Comparison of ENCODE assay signal across 8 cellular contexts in the genomic region with DNA sequence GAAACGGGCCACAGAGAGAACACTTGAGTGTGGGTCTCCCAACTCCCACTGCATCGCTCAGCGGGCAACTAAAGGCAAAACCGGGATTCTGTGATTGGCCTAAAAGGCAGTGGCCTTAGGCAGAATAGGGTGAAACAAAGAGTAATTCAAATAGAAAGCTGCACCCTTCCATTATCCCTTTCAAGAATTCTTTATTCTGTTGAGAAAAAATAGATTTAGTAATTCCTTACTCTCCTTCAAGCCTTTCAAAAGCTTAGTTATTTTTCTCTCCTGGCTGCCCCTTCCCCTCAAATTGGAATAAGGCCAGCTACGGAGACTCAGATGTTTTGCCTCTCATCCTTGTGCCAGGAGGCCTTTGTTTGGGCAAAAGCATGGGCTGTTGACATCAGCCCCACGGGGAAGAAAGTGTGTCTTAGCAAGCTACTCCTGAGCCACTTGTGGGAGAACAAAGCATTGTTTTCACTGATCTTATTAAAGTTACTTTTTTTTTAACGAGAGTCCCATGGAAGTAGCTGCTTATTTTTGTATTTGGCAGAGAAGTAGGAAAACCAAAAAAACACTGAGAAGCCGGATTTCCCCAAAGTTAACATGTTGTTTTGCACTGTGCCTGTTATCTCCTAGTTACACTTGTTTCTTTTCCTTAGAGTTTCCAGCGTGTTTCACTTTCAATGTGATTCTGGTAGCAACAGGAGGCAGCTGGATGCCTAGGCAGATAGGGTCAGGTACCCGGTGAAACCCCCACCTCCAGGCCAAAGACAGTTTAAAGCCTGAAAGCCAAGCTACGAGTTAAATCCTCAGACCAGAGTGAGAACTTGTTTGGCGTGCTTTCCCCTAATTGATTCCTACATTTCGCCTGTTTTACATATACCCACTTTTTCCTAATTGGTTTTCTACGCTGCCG. TPM values are rescaled to one million over a fixed set of nuclear protein-coding genes. Genes with fewer than 3 reads are reported as not detected.
DNase-seq lines count a peak whose midpoint lies in the region; ATAC-seq, FAIRE-seq and TF ChIP-seq lines count a peak whose summit lies in the region.

No MANE protein-coding gene starts in this region.

- H3K9me2 ChIP-seq in GM23338 (ENCODE audit: insufficient read depth) = no peaks in the 10 kb centered on the region; the same call in 1 of the 2 replicates

- H3K4me1 Mint-ChIP-seq in GM23338 = peaks cover 23% of the 10 kb centered on the region

- H3K79me1 ChIP-seq in neuronal stem cell (ENCODE audit: low read depth, low read length) = no peaks in the 10 kb centered on the region

- no peak overlapping the region for H3K4ac ChIP-seq in neuronal stem cell (ENCODE audit: low read length)

- peaks cover 39% of the 10 kb centered on the region for H3K36me3 Mint-ChIP-seq in GM23338 (ENCODE audit: low read depth)

- H3K36me3 ChIP-seq in GM23338 (ENCODE audit: insufficient read depth) (peaks cover 7% of the 10 kb centered on the region), SJCRH30 (no peaks in the 10 kb centered on the region), neuronal stem cell (replicated peaks in 1 of 2; ENCODE audit: control insufficient read depth in 2 of 2, insufficient read depth in 2 of 2, low read length in 2 of 2) (peaks cover 4 to 18% of the 10 kb centered on the region in 2 donors)

- H2BK15ac ChIP-seq in neuronal stem cell (ENCODE audit: low read length) = no peak overlapping the region

- no peak for DNase-seq in GM23338 (ENCODE audit: low spot score)
- DNase-seq in SJCRH30 = peak in 1 of 2 experiments; percentile 12
- DNase-seq in epithelial cell of esophagus (ENCODE audit: low read depth) = no peak
- DNase-seq in neuronal stem cell (ENCODE audit: low spot score) = no peak
- no peak for DNase-seq in frontal cortex (ENCODE audit: low spot score in 2 of 2)
- no peak for DNase-seq in GM12891 (ENCODE audit: insufficient read length, low spot score)
- no peak for DNase-seq in omental fat pad (ENCODE audit: low spot score)

- ATAC-seq in GM23338 (no peak), HG03521 (IDR thresholded peaks at IDR 0.05; ENCODE audit: unreplicated experiment) (no peak), omental fat pad (ENCODE audit: low FRiP score) (no peak)

- H4K20me1 ChIP-seq in GM23338 (replicated peaks; ENCODE audit: insufficient read depth) = peaks cover 32% of the 10 kb centered on the region

- no peak overlapping the region for H3K18ac ChIP-seq in neuronal stem cell (ENCODE audit: low read length)

- peaks cover 14% of the 10 kb centered on the region for H3K27me3 Mint-ChIP-seq in GM23338 (ENCODE audit: insufficient read depth, low read depth, poor library complexity)

- peak overlapping the region; percentile 88 for H3K4me3 Mint-ChIP-seq in GM23338

- H2BK5ac ChIP-seq in neuronal stem cell (ENCODE audit: low read length) = no peak overlapping the region

- peak overlapping the region; percentile 95 for H3K27ac Mint-ChIP-seq in GM23338

- TF ChIP-seq CTCF in GM23338 (conservative IDR thresholded peaks at IDR 0.05; ENCODE audit: low read depth in 2 of 2) (no peak), epithelial cell of esophagus (IDR thresholded peaks at IDR 0.05; ENCODE audit: insufficient read depth, low read depth, low read length, missing control alignments) (no peak), omental fat pad (IDR thresholded peaks at IDR 0.05) (no peak)

- H2BK12ac ChIP-seq in neuronal stem cell (ENCODE audit: low read length) = no peak overlapping the region

- no peak overlapping the region for H4K91ac ChIP-seq in neuronal stem cell (ENCODE audit: low read depth, low read length, poor library complexity)

- H3K4me2 ChIP-seq in GM23338 (peak overlapping the region; percentile 90), neuronal stem cell (ENCODE audit: insufficient read depth, low read length, poor library complexity, severe bottlenecking) (peak overlapping the region; percentile 91)

- no peak overlapping the region for H3K23ac ChIP-seq in neuronal stem cell (ENCODE audit: low read depth, low read length, poor library complexity)

- TF ChIP-seq POLR2A in GM12891 (IDR thresholded peaks at IDR 0.05; ENCODE audit: low read depth, low read length) = no peak

- H2AK5ac ChIP-seq in neuronal stem cell (ENCODE audit: low read depth, low read length) = no peak overlapping the region

- H3K9me3 Mint-ChIP-seq in GM23338 = peaks cover 5% of the 10 kb centered on the region; the same call in 2 of the 3 replicates

- no peak overlapping the region for H2AFZ ChIP-seq in GM23338
- H2AFZ ChIP-seq in neuronal stem cell (ENCODE audit: low read length) = peak overlapping the region; percentile 98

- H3K4me3 ChIP-seq in GM23338 (peak overlapping the region; percentile 98), SJCRH30 (peak overlapping the region; percentile 71), epithelial cell of esophagus (ENCODE audit: low read length) (peak overlapping the region; percentile 68), neuronal stem cell (ENCODE audit: low read length in 2 of 2) (peak overlapping the region in 1 of 2 donors; percentile 57)

- peaks cover 8% of the 10 kb centered on the region; the same call in 1 of the 2 replicates for H3F3A ChIP-seq in GM23338 (replicated peaks; ENCODE audit: low read depth)

- H4K8ac ChIP-seq in neuronal stem cell (ENCODE audit: low read depth, low read length) = no peak overlapping the region

- H3K9me3 ChIP-seq in SJCRH30 (replicated peaks) = no peaks in the 10 kb centered on the region
- H3K9me3 ChIP-seq in neuronal stem cell (replicated peaks in 1 of 2; ENCODE audit: control insufficient read depth in 2 of 2, insufficient read depth in 1 of 2, low read depth in 1 of 2, low read length in 2 of 2) = peaks cover 0 to 3% of the 10 kb centered on the region in 2 donors

- H3K79me2 ChIP-seq in GM23338 (replicated peaks; ENCODE audit: insufficient read depth) = peaks cover 62% of the 10 kb centered on the region

- H3K4me1 ChIP-seq in GM23338 (ENCODE audit: insufficient read depth) = peaks cover 28% of the 10 kb centered on the region
- peaks cover 3% of the 10 kb centered on the region; the same call in 1 of the 2 replicates for H3K4me1 ChIP-seq in SJCRH30
- peaks cover 7 to 10% of the 10 kb centered on the region in 2 donors for H3K4me1 ChIP-seq in neuronal stem cell (ENCODE audit: control insufficient read depth in 2 of 2, insufficient read depth in 1 of 2, low read depth in 1 of 2, low read length in 2 of 2)

- no CpG with 5 or more reads among the region's 15 CpGs for WGBS in neuronal stem cell (ENCODE audit: extremely low coverage in 2 of 2, insufficient read length in 2 of 2, insufficient replicate concordance in 1 of 2), 2 donors

- H3K27ac ChIP-seq in GM23338 (ENCODE audit: low read depth) (peak overlapping the region; percentile 20; the same call in 1 of the 2 replicates), SJCRH30 (no peak overlapping the region), neuronal stem cell (replicated peaks; ENCODE audit: low read length) (no peak overlapping the region)

- FAIRE-seq in frontal cortex (lab: Jason Lieb, UNC) (no peak), GM12891 (lab: Jason Lieb, UNC) (no peak)

- H3K27me3 ChIP-seq in GM23338 (ENCODE audit: insufficient read depth) (peaks cover 14% of the 10 kb centered on the region; the same call in 1 of the 2 replicates), SJCRH30 (no peaks in the 10 kb centered on the region; the same call in 1 of the 2 replicates), neuronal stem cell (ENCODE audit: control insufficient read depth in 3 of 3, insufficient read depth in 3 of 3, low read depth in 1 of 3, low read length in 3 of 3) (peaks cover 0 to 16% (median 0%) of the 10 kb centered on the region in 3 experiments)

- H3K14ac ChIP-seq in neuronal stem cell (ENCODE audit: low read length) = no peak overlapping the region

- no peak overlapping the region for H2BK120ac ChIP-seq in neuronal stem cell (ENCODE audit: low read depth, low read length)

- H3K9ac ChIP-seq in neuronal stem cell (ENCODE audit: low read depth, low read length, poor library complexity) = no peak overlapping the region

TF ChIP-seq in GM23338, 12 proteins besides CTCF, POLR2A, EP300 and RAD21 (continues in another document):
- TF ChIP-seq POLR2AphosphoS5 (IDR thresholded peaks at IDR 0.05; ENCODE audit: low read depth) (no peak), EZH2 (IDR thresholded peaks at IDR 0.05; ENCODE audit: low read depth, unreplicated experiment) (no peak), NANOG (IDR thresholded peaks at IDR 0.05; ENCODE audit: borderline replicate concordance) (no peak)

TF ChIP-seq in GM12891, 5 proteins besides CTCF, POLR2A, EP300 and RAD21:
- TF ChIP-seq POLR2AphosphoS5 (IDR thresholded peaks at IDR 0.05; ENCODE audit: low read depth, low read length) = no peak
- no peak for TF ChIP-seq POU2F2 (IDR thresholded peaks at IDR 0.05; ENCODE audit: low read depth, low read length)
- no peak for TF ChIP-seq SPI1 (IDR thresholded peaks at IDR 0.05; ENCODE audit: low read depth, low read length)
- no peak for TF ChIP-seq PAX5 (IDR thresholded peaks at IDR 0.05; ENCODE audit: insufficient read depth, low read length, severe bottlenecking)
- TF ChIP-seq TAF1 (IDR thresholded peaks at IDR 0.05; ENCODE audit: low read depth, low read length) = no peak

RNA-seq across cellular contexts. Expression of gene ST6GAL1, which starts 2.2 kb away (rescaled TPM):
- total RNA-seq in GM23338 (2014; rRNA removed; shearing (Covaris generic)) = 51.6 and 65.1 TPM in 2 replicates
- polyA plus RNA-seq in GM23338 (2016; fragmentation: Nextera tagmentation; extraction: Ambion mirVana) = 13.5 and 17.6 TPM in 2 replicates
- 2.3 TPM in 2 replicates for total RNA-seq in SJCRH30 (2014; rRNA removed; shearing (Covaris generic))
- polyA plus RNA-seq in neuronal stem cell (2013, experiment 1 of 2) = 28.7 TPM
- polyA plus RNA-seq in neuronal stem cell (2013, experiment 2 of 2) = 29.0 TPM
- total RNA-seq in frontal cortex = 33.8 TPM
- polyA plus RNA-seq in GM12891 (2012; ENCODE audit: low read depth, missing spikeins) = 85.5 TPM
- 100 to 1,000 TPM in 1 of 4 donors, 10 to 100 TPM in 3; 51.3 to 113 (median 65.5) TPM for total RNA-seq in omental fat pad

Comparison
In these comparisons a context has a peak if more than half of its experiments do, and no peak if none do; other contexts are left out.
1. RNA of gene ST6GAL1, which starts 2.2 kb away (total RNA-seq): 51.3 to 113 TPM in omental fat pad, 51.6 to 65.1 TPM in GM23338 and 33.8 TPM in frontal cortex (single experiment); 2.3 TPM in SJCRH30; every median in the first group is over 10 times any median in the second.